1 cellular context compared by ENCODE assay signal in the genomic region with DNA sequence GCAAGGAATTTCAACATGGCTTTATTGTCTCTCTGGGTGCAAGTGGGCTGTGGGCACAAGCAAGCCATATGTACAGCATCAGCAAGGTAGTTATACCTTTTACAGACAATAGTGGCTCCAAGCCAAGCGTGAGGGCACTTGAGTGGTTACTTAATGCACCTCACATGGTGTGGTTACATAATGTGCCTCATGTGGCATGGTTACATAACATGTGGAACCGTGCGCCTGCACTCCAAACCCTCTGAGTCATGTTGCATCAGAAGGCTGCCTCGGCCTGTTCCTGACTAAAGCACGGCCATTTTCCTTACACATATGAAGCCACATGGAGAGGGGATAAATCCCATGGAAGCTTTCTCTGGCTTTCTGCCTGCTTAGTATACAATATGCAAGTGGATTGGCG.
TF ChIP-seq lines count a peak whose summit lies in the region.

No MANE protein-coding gene starts in this region.

TF ChIP-seq in HepG2, 621 proteins besides CTCF, POLR2A, EP300 and RAD21 (continued from another document and continues in another):
- TF ChIP-seq, protein P1, sequence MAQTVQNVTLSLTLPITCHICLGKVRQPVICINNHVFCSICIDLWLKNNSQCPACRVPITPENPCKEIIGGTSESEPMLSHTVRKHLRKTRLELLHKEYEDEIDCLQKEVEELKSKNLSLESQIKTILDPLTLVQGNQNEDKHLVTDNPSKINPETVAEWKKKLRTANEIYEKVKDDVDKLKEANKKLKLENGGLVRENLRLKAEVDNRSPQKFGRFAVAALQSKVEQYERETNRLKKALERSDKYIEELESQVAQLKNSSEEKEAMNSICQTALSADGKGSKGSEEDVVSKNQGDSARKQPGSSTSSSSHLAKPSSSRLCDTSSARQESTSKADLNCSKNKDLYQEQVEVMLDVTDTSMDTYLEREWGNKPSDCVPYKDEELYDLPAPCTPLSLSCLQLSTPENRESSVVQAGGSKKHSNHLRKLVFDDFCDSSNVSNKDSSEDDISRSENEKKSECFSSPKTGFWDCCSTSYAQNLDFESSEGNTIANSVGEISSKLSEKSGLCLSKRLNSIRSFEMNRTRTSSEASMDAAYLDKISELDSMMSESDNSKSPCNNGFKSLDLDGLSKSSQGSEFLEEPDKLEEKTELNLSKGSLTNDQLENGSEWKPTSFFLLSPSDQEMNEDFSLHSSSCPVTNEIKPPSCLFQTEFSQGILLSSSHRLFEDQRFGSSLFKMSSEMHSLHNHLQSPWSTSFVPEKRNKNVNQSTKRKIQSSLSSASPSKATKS (CRISPR knock-in tag; IDR thresholded peaks at IDR 0.05): no peak
- TF ChIP-seq, protein P2, sequence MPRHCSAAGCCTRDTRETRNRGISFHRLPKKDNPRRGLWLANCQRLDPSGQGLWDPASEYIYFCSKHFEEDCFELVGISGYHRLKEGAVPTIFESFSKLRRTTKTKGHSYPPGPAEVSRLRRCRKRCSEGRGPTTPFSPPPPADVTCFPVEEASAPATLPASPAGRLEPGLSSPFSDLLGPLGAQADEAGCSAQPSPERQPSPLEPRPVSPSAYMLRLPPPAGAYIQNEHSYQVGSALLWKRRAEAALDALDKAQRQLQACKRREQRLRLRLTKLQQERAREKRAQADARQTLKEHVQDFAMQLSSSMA (CRISPR knock-in tag; IDR thresholded peaks at IDR 0.05): no peak
- TF ChIP-seq, protein P3, sequence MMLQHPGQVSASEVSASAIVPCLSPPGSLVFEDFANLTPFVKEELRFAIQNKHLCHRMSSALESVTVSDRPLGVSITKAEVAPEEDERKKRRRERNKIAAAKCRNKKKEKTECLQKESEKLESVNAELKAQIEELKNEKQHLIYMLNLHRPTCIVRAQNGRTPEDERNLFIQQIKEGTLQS (CRISPR knock-in tag; IDR thresholded peaks at IDR 0.05): no peak
- TF ChIP-seq, protein P4, sequence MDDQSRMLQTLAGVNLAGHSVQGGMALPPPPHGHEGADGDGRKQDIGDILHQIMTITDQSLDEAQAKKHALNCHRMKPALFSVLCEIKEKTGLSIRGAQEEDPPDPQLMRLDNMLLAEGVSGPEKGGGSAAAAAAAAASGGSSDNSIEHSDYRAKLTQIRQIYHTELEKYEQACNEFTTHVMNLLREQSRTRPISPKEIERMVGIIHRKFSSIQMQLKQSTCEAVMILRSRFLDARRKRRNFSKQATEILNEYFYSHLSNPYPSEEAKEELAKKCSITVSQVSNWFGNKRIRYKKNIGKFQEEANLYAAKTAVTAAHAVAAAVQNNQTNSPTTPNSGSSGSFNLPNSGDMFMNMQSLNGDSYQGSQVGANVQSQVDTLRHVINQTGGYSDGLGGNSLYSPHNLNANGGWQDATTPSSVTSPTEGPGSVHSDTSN (CRISPR knock-in tag; IDR thresholded peaks at IDR 0.05; ENCODE audit: borderline replicate concordance): no peak
- TF ChIP-seq THYN1 (CRISPR knock-in tag; IDR thresholded peaks at IDR 0.05; ENCODE audit: borderline replicate concordance, low read depth): no peak
- TF ChIP-seq MIER3 (CRISPR knock-in tag; IDR thresholded peaks at IDR 0.05; ENCODE audit: borderline replicate concordance): 0 out of 2 replicates have a peak, but pooled peaks have one; percentile 50
- no peak for TF ChIP-seq SAFB2 (CRISPR knock-in tag; IDR thresholded peaks at IDR 0.05; ENCODE audit: borderline replicate concordance, low read depth)
- TF ChIP-seq, protein P5, sequence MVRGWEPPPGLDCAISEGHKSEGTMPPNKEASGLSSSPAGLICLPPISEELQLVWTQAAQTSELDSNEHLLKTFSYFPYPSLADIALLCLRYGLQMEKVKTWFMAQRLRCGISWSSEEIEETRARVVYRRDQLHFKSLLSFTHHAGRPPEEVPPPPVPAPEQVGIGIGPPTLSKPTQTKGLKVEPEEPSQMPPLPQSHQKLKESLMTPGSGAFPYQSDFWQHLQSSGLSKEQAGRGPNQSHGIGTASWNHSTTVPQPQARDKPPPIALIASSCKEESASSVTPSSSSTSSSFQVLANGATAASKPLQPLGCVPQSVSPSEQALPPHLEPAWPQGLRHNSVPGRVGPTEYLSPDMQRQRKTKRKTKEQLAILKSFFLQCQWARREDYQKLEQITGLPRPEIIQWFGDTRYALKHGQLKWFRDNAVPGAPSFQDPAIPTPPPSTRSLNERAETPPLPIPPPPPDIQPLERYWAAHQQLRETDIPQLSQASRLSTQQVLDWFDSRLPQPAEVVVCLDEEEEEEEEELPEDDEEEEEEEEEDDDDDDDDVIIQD (CRISPR knock-in tag; IDR thresholded peaks at IDR 0.05; ENCODE audit: low read depth): no peak
- TF ChIP-seq ZSCAN22 (CRISPR knock-in tag; IDR thresholded peaks at IDR 0.05): no peak
- TF ChIP-seq AKAP8 (CRISPR knock-in tag; IDR thresholded peaks at IDR 0.05): no peak
- no peak for TF ChIP-seq XRCC5 (optimal IDR thresholded peaks at IDR 0.05; ENCODE audit: low read length)
- no peak for TF ChIP-seq CBFB (CRISPR knock-in tag; IDR thresholded peaks at IDR 0.05)
- TF ChIP-seq, protein P6, sequence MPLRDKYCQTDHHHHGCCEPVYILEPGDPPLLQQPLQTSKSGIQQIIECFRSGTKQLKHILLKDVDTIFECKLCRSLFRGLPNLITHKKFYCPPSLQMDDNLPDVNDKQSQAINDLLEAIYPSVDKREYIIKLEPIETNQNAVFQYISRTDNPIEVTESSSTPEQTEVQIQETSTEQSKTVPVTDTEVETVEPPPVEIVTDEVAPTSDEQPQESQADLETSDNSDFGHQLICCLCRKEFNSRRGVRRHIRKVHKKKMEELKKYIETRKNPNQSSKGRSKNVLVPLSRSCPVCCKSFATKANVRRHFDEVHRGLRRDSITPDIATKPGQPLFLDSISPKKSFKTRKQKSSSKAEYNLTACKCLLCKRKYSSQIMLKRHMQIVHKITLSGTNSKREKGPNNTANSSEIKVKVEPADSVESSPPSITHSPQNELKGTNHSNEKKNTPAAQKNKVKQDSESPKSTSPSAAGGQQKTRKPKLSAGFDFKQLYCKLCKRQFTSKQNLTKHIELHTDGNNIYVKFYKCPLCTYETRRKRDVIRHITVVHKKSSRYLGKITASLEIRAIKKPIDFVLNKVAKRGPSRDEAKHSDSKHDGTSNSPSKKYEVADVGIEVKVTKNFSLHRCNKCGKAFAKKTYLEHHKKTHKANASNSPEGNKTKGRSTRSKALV (CRISPR knock-in tag; IDR thresholded peaks at IDR 0.05): no peak
- no peak for TF ChIP-seq HMGA1 (CRISPR knock-in tag; conservative IDR thresholded peaks at IDR 0.05)
- TF ChIP-seq, protein P7, sequence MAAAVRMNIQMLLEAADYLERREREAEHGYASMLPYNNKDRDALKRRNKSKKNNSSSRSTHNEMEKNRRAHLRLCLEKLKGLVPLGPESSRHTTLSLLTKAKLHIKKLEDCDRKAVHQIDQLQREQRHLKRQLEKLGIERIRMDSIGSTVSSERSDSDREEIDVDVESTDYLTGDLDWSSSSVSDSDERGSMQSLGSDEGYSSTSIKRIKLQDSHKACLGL (CRISPR knock-in tag; IDR thresholded peaks at IDR 0.05): no peak
- TF ChIP-seq SMARCC2 (IDR thresholded peaks at IDR 0.05): no peak
- TF ChIP-seq, protein P8, sequence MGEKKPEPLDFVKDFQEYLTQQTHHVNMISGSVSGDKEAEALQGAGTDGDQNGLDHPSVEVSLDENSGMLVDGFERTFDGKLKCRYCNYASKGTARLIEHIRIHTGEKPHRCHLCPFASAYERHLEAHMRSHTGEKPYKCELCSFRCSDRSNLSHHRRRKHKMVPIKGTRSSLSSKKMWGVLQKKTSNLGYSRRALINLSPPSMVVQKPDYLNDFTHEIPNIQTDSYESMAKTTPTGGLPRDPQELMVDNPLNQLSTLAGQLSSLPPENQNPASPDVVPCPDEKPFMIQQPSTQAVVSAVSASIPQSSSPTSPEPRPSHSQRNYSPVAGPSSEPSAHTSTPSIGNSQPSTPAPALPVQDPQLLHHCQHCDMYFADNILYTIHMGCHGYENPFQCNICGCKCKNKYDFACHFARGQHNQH (CRISPR knock-in tag; IDR thresholded peaks at IDR 0.05): peak; percentile 47; the same call in 1 of the 2 replicates
- TF ChIP-seq ARNTL (CRISPR knock-in tag; IDR thresholded peaks at IDR 0.05): peak; percentile 89
- TF ChIP-seq SP1 (IDR thresholded peaks at IDR 0.05): no peak
- no peak for TF ChIP-seq SP1 (CRISPR knock-in tag; IDR thresholded peaks at IDR 0.05)
- 0 out of 2 replicates have a peak, but pooled peaks have one; percentile 35 for TF ChIP-seq DMAP1 (CRISPR knock-in tag; IDR thresholded peaks at IDR 0.05)
- TF ChIP-seq KAT2B (IDR thresholded peaks at IDR 0.05; ENCODE audit: borderline replicate concordance, low read depth, low read length): no peak
- TF ChIP-seq ZNF3 (CRISPR knock-in tag; IDR thresholded peaks at IDR 0.05): no peak
- no peak for TF ChIP-seq SCMH1 (CRISPR knock-in tag; IDR thresholded peaks at IDR 0.05; ENCODE audit: borderline replicate concordance)
- no peak for TF ChIP-seq ZNF20 (CRISPR knock-in tag; IDR thresholded peaks at IDR 0.05)
- no peak for TF ChIP-seq PTBP1 (IDR thresholded peaks at IDR 0.05; ENCODE audit: low read depth, low read length, poor library complexity, severe bottlenecking)
- TF ChIP-seq, protein P9, sequence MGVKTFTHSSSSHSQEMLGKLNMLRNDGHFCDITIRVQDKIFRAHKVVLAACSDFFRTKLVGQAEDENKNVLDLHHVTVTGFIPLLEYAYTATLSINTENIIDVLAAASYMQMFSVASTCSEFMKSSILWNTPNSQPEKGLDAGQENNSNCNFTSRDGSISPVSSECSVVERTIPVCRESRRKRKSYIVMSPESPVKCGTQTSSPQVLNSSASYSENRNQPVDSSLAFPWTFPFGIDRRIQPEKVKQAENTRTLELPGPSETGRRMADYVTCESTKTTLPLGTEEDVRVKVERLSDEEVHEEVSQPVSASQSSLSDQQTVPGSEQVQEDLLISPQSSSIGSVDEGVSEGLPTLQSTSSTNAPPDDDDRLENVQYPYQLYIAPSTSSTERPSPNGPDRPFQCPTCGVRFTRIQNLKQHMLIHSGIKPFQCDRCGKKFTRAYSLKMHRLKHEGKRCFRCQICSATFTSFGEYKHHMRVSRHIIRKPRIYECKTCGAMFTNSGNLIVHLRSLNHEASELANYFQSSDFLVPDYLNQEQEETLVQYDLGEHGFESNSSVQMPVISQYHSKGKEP (CRISPR knock-in tag; IDR thresholded peaks at IDR 0.05): no peak
- TF ChIP-seq MTA3 (CRISPR knock-in tag; IDR thresholded peaks at IDR 0.05): no peak
- TF ChIP-seq PAF1 (CRISPR knock-in tag; IDR thresholded peaks at IDR 0.05): no peak
- TF ChIP-seq, protein P10, sequence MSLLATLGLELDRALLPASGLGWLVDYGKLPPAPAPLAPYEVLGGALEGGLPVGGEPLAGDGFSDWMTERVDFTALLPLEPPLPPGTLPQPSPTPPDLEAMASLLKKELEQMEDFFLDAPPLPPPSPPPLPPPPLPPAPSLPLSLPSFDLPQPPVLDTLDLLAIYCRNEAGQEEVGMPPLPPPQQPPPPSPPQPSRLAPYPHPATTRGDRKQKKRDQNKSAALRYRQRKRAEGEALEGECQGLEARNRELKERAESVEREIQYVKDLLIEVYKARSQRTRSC (CRISPR knock-in tag; IDR thresholded peaks at IDR 0.05; ENCODE audit: low read depth): no peak
- no peak for TF ChIP-seq ZNF816 (CRISPR knock-in tag; IDR thresholded peaks at IDR 0.05; ENCODE audit: borderline replicate concordance)
- TF ChIP-seq, protein P11, sequence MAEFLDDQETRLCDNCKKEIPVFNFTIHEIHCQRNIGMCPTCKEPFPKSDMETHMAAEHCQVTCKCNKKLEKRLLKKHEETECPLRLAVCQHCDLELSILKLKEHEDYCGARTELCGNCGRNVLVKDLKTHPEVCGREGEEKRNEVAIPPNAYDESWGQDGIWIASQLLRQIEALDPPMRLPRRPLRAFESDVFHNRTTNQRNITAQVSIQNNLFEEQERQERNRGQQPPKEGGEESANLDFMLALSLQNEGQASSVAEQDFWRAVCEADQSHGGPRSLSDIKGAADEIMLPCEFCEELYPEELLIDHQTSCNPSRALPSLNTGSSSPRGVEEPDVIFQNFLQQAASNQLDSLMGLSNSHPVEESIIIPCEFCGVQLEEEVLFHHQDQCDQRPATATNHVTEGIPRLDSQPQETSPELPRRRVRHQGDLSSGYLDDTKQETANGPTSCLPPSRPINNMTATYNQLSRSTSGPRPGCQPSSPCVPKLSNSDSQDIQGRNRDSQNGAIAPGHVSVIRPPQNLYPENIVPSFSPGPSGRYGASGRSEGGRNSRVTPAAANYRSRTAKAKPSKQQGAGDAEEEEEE (CRISPR knock-in tag; IDR thresholded peaks at IDR 0.05; ENCODE audit: borderline replicate concordance): no peak
- no peak for TF ChIP-seq ZMAT3 (CRISPR knock-in tag; conservative IDR thresholded peaks at IDR 0.05)
- TF ChIP-seq, protein P12, sequence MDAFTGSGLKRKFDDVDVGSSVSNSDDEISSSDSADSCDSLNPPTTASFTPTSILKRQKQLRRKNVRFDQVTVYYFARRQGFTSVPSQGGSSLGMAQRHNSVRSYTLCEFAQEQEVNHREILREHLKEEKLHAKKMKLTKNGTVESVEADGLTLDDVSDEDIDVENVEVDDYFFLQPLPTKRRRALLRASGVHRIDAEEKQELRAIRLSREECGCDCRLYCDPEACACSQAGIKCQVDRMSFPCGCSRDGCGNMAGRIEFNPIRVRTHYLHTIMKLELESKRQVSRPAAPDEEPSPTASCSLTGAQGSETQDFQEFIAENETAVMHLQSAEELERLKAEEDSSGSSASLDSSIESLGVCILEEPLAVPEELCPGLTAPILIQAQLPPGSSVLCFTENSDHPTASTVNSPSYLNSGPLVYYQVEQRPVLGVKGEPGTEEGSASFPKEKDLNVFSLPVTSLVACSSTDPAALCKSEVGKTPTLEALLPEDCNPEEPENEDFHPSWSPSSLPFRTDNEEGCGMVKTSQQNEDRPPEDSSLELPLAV (CRISPR knock-in tag; conservative IDR thresholded peaks at IDR 0.05; ENCODE audit: low read depth): no peak
- no peak for TF ChIP-seq PRPF4 (IDR thresholded peaks at IDR 0.05; ENCODE audit: low read depth, low read length, poor library complexity, severe bottlenecking)
- no peak; the same call in 1 of the 2 replicates for TF ChIP-seq ZNF607 (CRISPR knock-in tag; IDR thresholded peaks at IDR 0.05; ENCODE audit: borderline replicate concordance)
- no peak for TF ChIP-seq ATM (IDR thresholded peaks at IDR 0.05; ENCODE audit: borderline replicate concordance)
- TF ChIP-seq, protein P13, sequence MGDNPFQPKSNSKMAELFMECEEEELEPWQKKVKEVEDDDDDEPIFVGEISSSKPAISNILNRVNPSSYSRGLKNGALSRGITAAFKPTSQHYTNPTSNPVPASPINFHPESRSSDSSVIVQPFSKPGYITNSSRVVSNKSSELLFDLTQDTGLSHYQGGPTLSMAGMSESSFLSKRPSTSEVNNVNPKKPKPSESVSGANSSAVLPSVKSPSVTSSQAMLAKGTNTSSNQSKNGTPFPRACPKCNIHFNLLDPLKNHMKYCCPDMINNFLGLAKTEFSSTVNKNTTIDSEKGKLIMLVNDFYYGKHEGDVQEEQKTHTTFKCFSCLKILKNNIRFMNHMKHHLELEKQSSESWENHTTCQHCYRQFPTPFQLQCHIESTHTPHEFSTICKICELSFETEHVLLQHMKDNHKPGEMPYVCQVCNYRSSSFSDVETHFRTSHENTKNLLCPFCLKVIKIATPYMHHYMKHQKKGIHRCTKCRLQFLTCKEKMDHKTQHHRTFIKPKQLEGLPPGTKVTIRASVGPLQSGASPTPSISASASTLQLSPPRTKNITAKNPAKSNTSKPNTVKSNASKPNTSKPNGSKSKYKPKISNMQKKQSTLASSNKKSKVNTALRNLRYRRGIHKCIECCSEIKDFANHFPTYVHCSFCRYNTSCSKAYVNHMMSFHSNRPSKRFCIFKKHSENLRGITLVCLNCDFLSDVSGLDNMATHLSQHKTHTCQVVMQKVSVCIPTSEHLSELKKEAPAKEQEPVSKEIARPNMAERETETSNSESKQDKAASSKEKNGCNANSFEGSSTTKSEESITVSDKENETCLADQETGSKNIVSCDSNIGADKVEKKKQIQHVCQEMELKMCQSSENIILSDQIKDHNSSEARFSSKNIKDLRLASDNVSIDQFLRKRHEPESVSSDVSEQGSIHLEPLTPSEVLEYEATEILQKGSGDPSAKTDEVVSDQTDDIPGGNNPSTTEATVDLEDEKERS (CRISPR knock-in tag; IDR thresholded peaks at IDR 0.05): 0 out of 2 replicates have a peak, but pooled peaks have one; percentile 38
- no peak for TF ChIP-seq ZNF672 (CRISPR knock-in tag; IDR thresholded peaks at IDR 0.05)
- no peak for TF ChIP-seq AGO2 (optimal IDR thresholded peaks at IDR 0.05; ENCODE audit: low read depth, low read length)
